Comparison of ENCODE assay signal across 15 cellular contexts in the genomic region with DNA sequence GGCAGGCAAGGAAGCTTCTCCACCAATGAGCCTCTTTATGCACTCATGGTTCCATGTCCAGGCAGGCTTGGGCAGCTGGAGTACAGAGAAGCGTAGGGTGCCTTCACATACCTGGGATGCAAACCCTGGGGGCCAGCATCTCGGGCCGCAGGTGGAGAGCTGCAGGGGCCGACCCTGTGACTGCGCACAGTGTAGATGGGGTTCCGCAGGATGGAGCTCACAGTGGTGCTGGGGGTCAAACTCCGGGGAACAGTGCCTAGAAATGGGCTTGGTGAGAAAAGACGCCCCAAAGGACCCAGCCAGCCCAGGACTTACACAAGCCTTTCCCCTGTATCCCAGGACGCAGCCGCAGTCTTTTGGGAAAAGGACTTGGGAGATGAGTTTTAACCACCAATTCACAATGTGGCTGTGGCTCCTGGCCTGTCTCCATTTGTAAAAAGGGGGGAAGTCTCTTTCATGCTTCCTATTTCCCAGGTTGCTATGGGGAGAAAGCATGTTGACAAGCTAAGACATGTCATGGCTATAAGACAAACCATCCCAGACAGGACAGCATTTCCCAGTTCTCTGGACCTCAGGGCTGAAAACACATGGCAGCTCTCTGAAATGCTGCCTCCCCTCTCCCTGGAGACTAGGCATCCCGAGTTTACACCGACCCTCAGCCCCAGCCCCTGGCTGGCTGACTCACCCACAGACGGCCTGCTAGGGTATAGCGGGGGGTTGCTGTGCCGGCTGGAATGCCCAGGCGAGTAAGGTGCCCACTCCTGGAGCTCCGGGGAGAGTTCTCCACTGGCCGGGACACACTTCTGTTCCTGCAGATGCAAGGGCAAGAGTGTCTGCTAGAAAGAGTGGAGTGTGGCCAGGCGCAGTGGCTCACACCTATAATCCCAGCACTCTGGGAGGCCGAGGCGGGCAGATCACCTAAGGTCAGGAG.
"Had no signal": no experiment of that assay in that cellular context is flagged by ENCODE, and none has a peak within 500 bp of the region (broad histone marks: within the 10 kb centered on the region; RNA-seq: fewer than 3 reads in every experiment).

No MANE protein-coding gene starts in this region.

- H3K9me3 ChIP-seq: left lung, ovary, prostate gland, spleen had no signal

- H3K4me1 ChIP-seq: left lung, prostate gland, spleen had no signal

- ATAC-seq: left lung, T-cell, WTC11 had no signal

- DNase-seq: activated CD4-positive, alpha-beta T cell treated with anti-CD3 and anti-CD28 coated beads, Interleukin-2, amount 50 U/mL, for 48 hours; activated effector memory CD4-positive, alpha-beta T cell treated with Interleukin-2 at 50 U/mL for 16 hours; activated naive CD4-positive, alpha-beta T cell treated with anti-CD3 and anti-CD28 coated beads, Interleukin-2, amount 10 ng/mL, durations not matched to agents 7 days and 5 days; activated T-cell treated with anti-CD3 and anti-CD28 coated beads, Interleukin-2, amount 50 U/mL, for 48 hours; midbrain; ovary; spleen; stimulated activated CD4-positive, alpha-beta T cell treated with anti-CD3 and anti-CD28 coated beads, Interleukin-4, amount 100 ng/mL, for 1 hour; stimulated activated naive CD8-positive, alpha-beta T cell treated with anti-CD3 and anti-CD28 coated beads, Interleukin-15, Interleukin-2, amounts not matched to agents 100 U/mL and 50 U/mL, for 24 hours; T-cell; T1000 had no signal

- H3K4me3 ChIP-seq: coronary artery, left lung, ovary, prostate gland, spleen had no signal

- H3K27me3 ChIP-seq: left lung, ovary, spleen had no signal

- H3K27ac ChIP-seq: coronary artery, left lung, ovary, prostate gland, spleen had no signal

- H3K36me3 ChIP-seq: ovary had no signal
